ENCODE assay signal across 24 cellular contexts in the genomic region with DNA sequence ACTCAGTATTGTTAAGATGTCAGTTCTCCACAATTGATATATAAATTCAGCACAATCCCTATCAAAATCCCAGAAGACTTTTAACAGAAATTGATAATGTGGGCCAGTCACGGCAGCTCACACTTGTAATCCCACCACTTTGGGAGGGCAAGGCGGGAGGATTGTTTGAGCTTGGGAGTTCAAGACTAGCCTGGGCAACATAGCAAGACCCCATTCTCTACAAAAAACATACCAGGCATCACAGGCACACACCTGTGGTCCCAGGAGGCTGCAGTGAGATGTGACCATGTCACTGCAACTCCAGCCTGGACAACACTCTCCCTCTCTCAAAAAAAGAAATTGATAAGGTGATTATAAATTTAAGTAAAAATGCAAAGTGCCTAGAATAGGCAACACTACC.
A peak's percentile ranks its signal among the peaks of the same experiment; 100 is the strongest.
DNase-seq lines count a peak whose midpoint lies in the region; ATAC-seq, FAIRE-seq and TF ChIP-seq lines count a peak whose summit lies in the region.
"Had no signal": no experiment of that assay in that cellular context is flagged by ENCODE, and none has a peak within 500 bp of the region (broad histone marks: within the 10 kb centered on the region; RNA-seq: fewer than 3 reads in every experiment).

No MANE protein-coding gene starts in this region.

- H3K27me3 Mint-ChIP-seq in activated naive CD8-positive, alpha-beta T cell, result no peaks in the 10 kb centered on the region
- no peaks in the 10 kb centered on the region for H3K27me3 Mint-ChIP-seq in activated naive CD8-positive, alpha-beta T cell treated with anti-CD3 and anti-CD28 coated beads for 36 hours
- H3K27me3 Mint-ChIP-seq: B cell; CD4-positive, alpha-beta T cell had no signal

- H3K79me2 ChIP-seq in HepG2 (ENCODE audit: insufficient read depth, low read length), result no peaks in the 10 kb centered on the region
- no peaks in the 10 kb centered on the region for H3K79me2 ChIP-seq in K562 (ENCODE audit: control insufficient read depth, insufficient read depth, low read length)

- H4K20me1 ChIP-seq in HepG2 (ENCODE audit: insufficient read depth, low read length), result no peaks in the 10 kb centered on the region
- no peaks in the 10 kb centered on the region for H4K20me1 ChIP-seq in K562 (replicated peaks; ENCODE audit: control insufficient read depth, insufficient read depth, low read length)
- H4K20me1 ChIP-seq: BLaER1 treated with 17β-estradiol and CSF1 and Interleukin-3, amounts not matched to agents 10 nM and 100 nM had no signal

- H3K9ac ChIP-seq in HepG2 (ENCODE audit: insufficient read depth, low read depth, low read length) (no peak overlapping the region), K562 (ENCODE audit: insufficient read depth in 1 of 2, low read depth in 2 of 2, low read length in 2 of 2) (no peak overlapping the region)
- H3K9ac ChIP-seq: BLaER1 treated with 17β-estradiol and CSF1 and Interleukin-3, amounts not matched to agents 10 nM and 100 nM had no signal

- H3K36me3 Mint-ChIP-seq in activated naive CD8-positive, alpha-beta T cell, result peaks cover 14% of the 10 kb centered on the region
- peaks cover 7% of the 10 kb centered on the region for H3K36me3 Mint-ChIP-seq in activated naive CD8-positive, alpha-beta T cell treated with anti-CD3 and anti-CD28 coated beads for 36 hours

- H3K9me3 Mint-ChIP-seq in activated naive CD8-positive, alpha-beta T cell (ENCODE audit: low read depth), result no peaks in the 10 kb centered on the region
- H3K9me3 Mint-ChIP-seq in activated naive CD8-positive, alpha-beta T cell treated with anti-CD3 and anti-CD28 coated beads for 36 hours, result no peaks in the 10 kb centered on the region
- H3K9me3 Mint-ChIP-seq: CD4-positive, alpha-beta T cell had no signal

- POLR2A ChIA-PET in HepG2 (lab: Yijun Ruan, JAX) (interaction anchor here (0.6 kb wide), 1 partner anchor 16 kb away, joined by 3 read pairs; no protein-coding TSS in a partner anchor), HEK293 (lab: Yijun Ruan, JAX) (no interaction called here), K562 (lab: Yijun Ruan, JAX) (interaction anchor here (0.9 kb wide), 1 partner anchor 1486 kb away, joined by 5 read pairs; no protein-coding TSS in a partner anchor)

- H3K36me3 ChIP-seq in HepG2 (replicated peaks in 1 of 2; ENCODE audit: control insufficient read depth in 1 of 2, insufficient read depth in 2 of 2, low read length in 2 of 2) (no peaks in the 10 kb centered on the region), right lobe of liver (no peaks in the 10 kb centered on the region), HEK293 (ENCODE audit: control insufficient read depth in 2 of 2, insufficient read depth in 1 of 2, low read length in 2 of 2) (no peaks in the 10 kb centered on the region; a peak in 1 of 3 replicates), K562 (ENCODE audit: control insufficient read depth, insufficient read depth, low read length) (no peaks in the 10 kb centered on the region), gastrocnemius medialis (no peaks in the 10 kb centered on the region)

- no peaks in the 10 kb centered on the region for H3K9me3 ChIP-seq in HepG2 (ENCODE audit: low read length)
- no peaks in the 10 kb centered on the region for H3K9me3 ChIP-seq in right lobe of liver
- no peaks in the 10 kb centered on the region for H3K9me3 ChIP-seq in HEK293 (ENCODE audit: control insufficient read depth, insufficient read depth, low read depth, low read length)
- H3K9me3 ChIP-seq in K562 (replicated peaks; ENCODE audit: control insufficient read depth, insufficient read depth, low read depth, low read length), result no peaks in the 10 kb centered on the region; the same call in 1 of the 2 replicates
- H3K9me3 ChIP-seq in gastrocnemius medialis, result no peaks in the 10 kb centered on the region
- H3K9me3 ChIP-seq: A549, Caco-2 had no signal

- BruUV-seq in HepG2 (replicated peaks; lab: Mats Ljungman, UMichigan), result no TSS peak
- no TSS peak for BruUV-seq in K562 (replicated peaks; lab: Mats Ljungman, UMichigan)

- CTCF ChIA-PET in HepG2 (lab: Yijun Ruan, JAX; ENCODE audit: low intra/inter-chr PET ratio, low total read pairs) (no interaction called here), HEK293 (lab: Yijun Ruan, JAX) (interaction anchor here (1.1 kb wide), 1 partner anchor 371 kb away, joined by 3 read pairs; no protein-coding TSS in a partner anchor), K562 (lab: Yijun Ruan, JAX; ENCODE audit: low intra/inter-chr PET ratio) (no interaction called here)

- H3K4me2 ChIP-seq in HepG2 (ENCODE audit: low read depth, low read length) (no peak overlapping the region), K562 (ENCODE audit: insufficient read depth, low read length) (no peak overlapping the region)
- H3K4me2 ChIP-seq: A549; BLaER1 treated with 17β-estradiol and CSF1 and Interleukin-3, amounts not matched to agents 10 nM and 100 nM had no signal

- peak overlapping the region; percentile 12 for H3K27ac Mint-ChIP-seq in activated naive CD8-positive, alpha-beta T cell
- H3K27ac Mint-ChIP-seq in activated naive CD8-positive, alpha-beta T cell treated with anti-CD3 and anti-CD28 coated beads for 36 hours, result no peak overlapping the region
- H3K27ac Mint-ChIP-seq: B cell; CD4-positive, alpha-beta T cell; CD8-positive, alpha-beta T cell had no signal

- 0 out of 2 replicates have a peak, but pooled peaks cover 5% of the 10 kb centered on the region for H3K4me1 ChIP-seq in HepG2 (ENCODE audit: insufficient read depth, low read length)
- peaks cover 0 to 8% (median 0%) of the 10 kb centered on the region in 4 donors for H3K4me1 ChIP-seq in right lobe of liver
- no peaks in the 10 kb centered on the region for H3K4me1 ChIP-seq in HEK293 (ENCODE audit: control insufficient read depth, insufficient read depth, low read length)
- no peaks in the 10 kb centered on the region for H3K4me1 ChIP-seq in K562 (replicated peaks in 1 of 2; ENCODE audit: control insufficient read depth in 2 of 2, insufficient read depth in 2 of 2, low read length in 2 of 2)
- no peaks in the 10 kb centered on the region for H3K4me1 ChIP-seq in gastrocnemius medialis
- H3K4me1 ChIP-seq: A549; BLaER1 treated with 17β-estradiol and CSF1 and Interleukin-3, amounts not matched to agents 10 nM and 100 nM; Caco-2 had no signal

- intact Hi-C loops in HepG2 (cut with micrococcal nuclease; ENCODE audit: unreplicated experiment) (no loop called here), right lobe of liver (cut with DNase I) (no loop called here), K562 (cut with micrococcal nuclease) (no loop called here), gastrocnemius medialis (cut with DNase I; ENCODE audit: low total_unique reads) (no loop called here)

- H3K9me1 ChIP-seq in K562 (ENCODE audit: control insufficient read depth, insufficient read depth, low read length), result no peaks in the 10 kb centered on the region

- TF ChIP-seq EP300 in HepG2 (IDR thresholded peaks at IDR 0.05; ENCODE audit: low read depth in 2 of 2, low read length in 2 of 2), result no peak
- TF ChIP-seq EP300 in HepG2 (CRISPR knock-in tag; IDR thresholded peaks at IDR 0.05; ENCODE audit: borderline replicate concordance), result no peak
- no peak for TF ChIP-seq EP300 in K562 (IDR thresholded peaks at IDR 0.05; ENCODE audit: low read length)

- no peak for TF ChIP-seq CTCF in HepG2 (CRISPR knock-in tag; IDR thresholded peaks at IDR 0.05)
- TF ChIP-seq CTCF in right lobe of liver (IDR thresholded peaks at IDR 0.05), result no peak
- no peak for TF ChIP-seq CTCF in HEK293 (tag by site-specific recombination; IDR thresholded peaks at IDR 0.05)
- TF ChIP-seq CTCF in K562 (IDR thresholded peaks at IDR 0.05 in 2 of 3, conservative IDR thresholded peaks at IDR 0.05 in 1 of 3; ENCODE audit: insufficient read depth in 2 of 3, low read depth in 1 of 3, low read length in 3 of 3), result no peak
- TF ChIP-seq CTCF in gastrocnemius medialis (IDR thresholded peaks at IDR 0.05 in 4 of 5, conservative IDR thresholded peaks at IDR 0.05 in 1 of 5), result no peak

- FAIRE-seq in HepG2 (lab: Jason Lieb, UNC), result no peak
- FAIRE-seq in K562 (lab: Jason Lieb, UNC), result no peak
- FAIRE-seq in frontal cortex (lab: Jason Lieb, UNC), result no peak
- FAIRE-seq: A549, D721Med, G401.6, GM12891, GM19239 had no signal

- TF ChIP-seq POLR2A in HepG2 (IDR thresholded peaks at IDR 0.05; ENCODE audit: insufficient read depth in 1 of 2, low read depth in 2 of 2, low read length in 2 of 2) (no peak), right lobe of liver (IDR thresholded peaks at IDR 0.05) (no peak), K562 (conservative IDR thresholded peaks at IDR 0.05) (no peak), gastrocnemius medialis (IDR thresholded peaks at IDR 0.05) (no peak)

- H3K4me1 Mint-ChIP-seq in activated naive CD8-positive, alpha-beta T cell (ENCODE audit: low read depth), result peaks cover 2% of the 10 kb centered on the region
- peaks cover 6% of the 10 kb centered on the region for H3K4me1 Mint-ChIP-seq in activated naive CD8-positive, alpha-beta T cell treated with anti-CD3 and anti-CD28 coated beads for 36 hours

- WGBS in HepG2 (ENCODE audit: low lambda C conversion rate), result 88% methylated on average over 2 of the region's 2 CpGs
- WGBS in right lobe of liver (ENCODE audit: insufficient coverage, low coverage, low lambda C conversion rate, missing lambda C conversion rate), result 100% methylated on average over 2 of the region's 2 CpGs
- 80% methylated on average over 2 of the region's 2 CpGs for WGBS in K562 (ENCODE audit: insufficient coverage, low coverage, missing lambda C conversion rate)

- in situ Hi-C loops in HepG2 (cut with HindIII; ENCODE audit: extremely low pct_ligation_motif_present, low pct_unique_long_range_greater_than_20kb), result no loop called here
- in situ Hi-C loops in K562 (cut with MboI), result no loop called here
- in situ Hi-C loops in gastrocnemius medialis (cut with MboI; ENCODE audit: low sequenced_read_pairs in 4 of 4), result no loop called here

- H3K27ac ChIP-seq in HepG2 (ENCODE audit: extremely low read length, insufficient read depth, low read length) (no peak overlapping the region), right lobe of liver (no peak overlapping the region), HEK293 (ENCODE audit: extremely low read depth, low read depth, low read length) (no peak overlapping the region), K562 (ENCODE audit: extremely low read depth, low read depth, low read length) (no peak overlapping the region), gastrocnemius medialis (no peak overlapping the region)
- H3K27ac ChIP-seq: 22Rv1; A549; BLaER1 treated with 17β-estradiol and CSF1 and Interleukin-3, amounts not matched to agents 10 nM and 100 nM; C4-2B had no signal

- TF ChIP-seq RAD21 in HepG2 (CRISPR knock-in tag; IDR thresholded peaks at IDR 0.05) (no peak), K562 (CRISPR knock-in tag; conservative IDR thresholded peaks at IDR 0.05 in 1 of 2, IDR thresholded peaks at IDR 0.05 in 1 of 2) (no peak)

- no peak for DNase-seq in activated naive CD8-positive, alpha-beta T cell treated with anti-CD3 and anti-CD28 coated beads for 36 hours
- DNase-seq in HepG2 (ENCODE audit: low spot score) (no peak), right lobe of liver (no peak), K562 (ENCODE audit: extremely low read depth in 1 of 4, low spot score in 3 of 4) (no peak), frontal cortex (ENCODE audit: low spot score in 2 of 2) (no peak), gastrocnemius medialis (no peak)
- DNase-seq: AML-193; Caco-2; Calu3; CD4-positive, alpha-beta T cell; CD8-positive, alpha-beta T cell; DMS79 treated with DMSO at 0.1 percent for 48 hours; GF-D8 had no signal

- no peaks in the 10 kb centered on the region for H3K27me3 ChIP-seq in HepG2 (ENCODE audit: control insufficient read depth in 1 of 2, insufficient read depth in 2 of 2, low read length in 2 of 2)
- no peaks in the 10 kb centered on the region for H3K27me3 ChIP-seq in right lobe of liver
- H3K27me3 ChIP-seq in K562 (ENCODE audit: control insufficient read depth in 2 of 2, insufficient read depth in 2 of 2, low read length in 2 of 2), result no peaks in the 10 kb centered on the region
- no peaks in the 10 kb centered on the region for H3K27me3 ChIP-seq in gastrocnemius medialis
- H3K27me3 ChIP-seq: BLaER1 treated with 17β-estradiol and CSF1 and Interleukin-3, amounts not matched to agents 10 nM and 100 nM had no signal

- no peak overlapping the region for H3K4me3 ChIP-seq in HepG2 (replicated peaks in 1 of 3; ENCODE audit: insufficient read depth in 1 of 3, low read depth in 2 of 3, low read length in 3 of 3)
- H3K4me3 ChIP-seq in right lobe of liver, result no peak overlapping the region
- no peak overlapping the region for H3K4me3 ChIP-seq in HEK293 (ENCODE audit: low read depth, low read length)
- H3K4me3 ChIP-seq in K562, result no peak overlapping the region
- no peak overlapping the region for H3K4me3 ChIP-seq in gastrocnemius medialis
- H3K4me3 ChIP-seq: A549; BLaER1 treated with 17β-estradiol and CSF1 and Interleukin-3, amounts not matched to agents 10 nM and 100 nM had no signal

- ATAC-seq in HepG2 (no peak), right lobe of liver (no peak), K562 (no peak), gastrocnemius medialis (no peak)
- ATAC-seq: A549; CD8-positive, alpha-beta T cell had no signal

- H3K4me3 Mint-ChIP-seq in activated naive CD8-positive, alpha-beta T cell, result no peak overlapping the region
- H3K4me3 Mint-ChIP-seq in activated naive CD8-positive, alpha-beta T cell treated with anti-CD3 and anti-CD28 coated beads for 36 hours, result no peak overlapping the region
- H3K4me3 Mint-ChIP-seq: B cell; CD4-positive, alpha-beta T cell; CD8-positive, alpha-beta T cell had no signal

- H2AFZ ChIP-seq in HepG2 (ENCODE audit: low read length) (no peak overlapping the region), K562 (ENCODE audit: low read depth, low read length) (no peak overlapping the region)
